ENCODE assay signal across 1 cellular context in genomic region chr12:121490401-121491257, GRCh38.
A peak's percentile ranks its signal among the peaks of the same experiment; 100 is the strongest.
TF ChIP-seq lines count a peak whose summit lies in the region.

No MANE protein-coding gene starts in this region.

TF ChIP-seq in HepG2, 621 proteins besides CTCF, POLR2A, EP300 and RAD21 (continued from another document and continues in another):
- TF ChIP-seq, protein P1, sequence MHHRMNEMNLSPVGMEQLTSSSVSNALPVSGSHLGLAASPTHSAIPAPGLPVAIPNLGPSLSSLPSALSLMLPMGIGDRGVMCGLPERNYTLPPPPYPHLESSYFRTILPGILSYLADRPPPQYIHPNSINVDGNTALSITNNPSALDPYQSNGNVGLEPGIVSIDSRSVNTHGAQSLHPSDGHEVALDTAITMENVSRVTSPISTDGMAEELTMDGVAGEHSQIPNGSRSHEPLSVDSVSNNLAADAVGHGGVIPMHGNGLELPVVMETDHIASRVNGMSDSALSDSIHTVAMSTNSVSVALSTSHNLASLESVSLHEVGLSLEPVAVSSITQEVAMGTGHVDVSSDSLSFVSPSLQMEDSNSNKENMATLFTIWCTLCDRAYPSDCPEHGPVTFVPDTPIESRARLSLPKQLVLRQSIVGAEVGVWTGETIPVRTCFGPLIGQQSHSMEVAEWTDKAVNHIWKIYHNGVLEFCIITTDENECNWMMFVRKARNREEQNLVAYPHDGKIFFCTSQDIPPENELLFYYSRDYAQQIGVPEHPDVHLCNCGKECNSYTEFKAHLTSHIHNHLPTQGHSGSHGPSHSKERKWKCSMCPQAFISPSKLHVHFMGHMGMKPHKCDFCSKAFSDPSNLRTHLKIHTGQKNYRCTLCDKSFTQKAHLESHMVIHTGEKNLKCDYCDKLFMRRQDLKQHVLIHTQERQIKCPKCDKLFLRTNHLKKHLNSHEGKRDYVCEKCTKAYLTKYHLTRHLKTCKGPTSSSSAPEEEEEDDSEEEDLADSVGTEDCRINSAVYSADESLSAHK (CRISPR knock-in tag; IDR thresholded peaks at IDR 0.05; ENCODE audit: borderline replicate concordance): no peak
- TF ChIP-seq SMARCE1 (IDR thresholded peaks at IDR 0.05; ENCODE audit: borderline replicate concordance) (no peak), FOSL2 (CRISPR knock-in tag; IDR thresholded peaks at IDR 0.05) (peak; percentile 54), NR2F6 (IDR thresholded peaks at IDR 0.05) (peak; percentile 92), NR2F6 (CRISPR knock-in tag; IDR thresholded peaks at IDR 0.05) (peak; percentile 91), HIC2 (CRISPR knock-in tag; IDR thresholded peaks at IDR 0.05; ENCODE audit: low read depth) (peak; percentile 42; the same call in 1 of the 2 replicates), ZC3H4 (CRISPR knock-in tag; IDR thresholded peaks at IDR 0.05; ENCODE audit: borderline replicate concordance) (no peak), ZBTB7A (CRISPR knock-in tag; IDR thresholded peaks at IDR 0.05) (0 out of 2 replicates have a peak, but pooled peaks have one; percentile 6), SAP130 (CRISPR knock-in tag; IDR thresholded peaks at IDR 0.05; ENCODE audit: low read depth) (peak; percentile 46), YEATS4 (CRISPR knock-in tag; IDR thresholded peaks at IDR 0.05; ENCODE audit: borderline replicate concordance) (peak; percentile 47), JARID2 (CRISPR knock-in tag; IDR thresholded peaks at IDR 0.05; ENCODE audit: insufficient replicate concordance) (no peak), RARG (CRISPR knock-in tag; IDR thresholded peaks at IDR 0.05; ENCODE audit: low read depth) (no peak), LCORL (IDR thresholded peaks at IDR 0.05) (no peak), LCORL (CRISPR knock-in tag; IDR thresholded peaks at IDR 0.05) (peak; percentile 67), TRIM24 (CRISPR knock-in tag; IDR thresholded peaks at IDR 0.05) (no peak), GATA4 (IDR thresholded peaks at IDR 0.05; ENCODE audit: borderline replicate concordance, low read depth) (peak; percentile 34), ZKSCAN1 (IDR thresholded peaks at IDR 0.05; ENCODE audit: low read length) (no peak), ONECUT2 (CRISPR knock-in tag; IDR thresholded peaks at IDR 0.05) (peak; percentile 51; the same call in 1 of the 2 replicates), CCDC6 (CRISPR knock-in tag; IDR thresholded peaks at IDR 0.05) (peak; percentile 46; the same call in 1 of the 2 replicates), NCOA1 (CRISPR knock-in tag; IDR thresholded peaks at IDR 0.05) (peak; percentile 68; the same call in 1 of the 2 replicates), ZBTB42 (CRISPR knock-in tag; IDR thresholded peaks at IDR 0.05) (0 out of 2 replicates have a peak, but pooled peaks have one; percentile 57), FOXC1 (CRISPR knock-in tag; IDR thresholded peaks at IDR 0.05; ENCODE audit: borderline replicate concordance) (no peak), ZNF891 (CRISPR knock-in tag; IDR thresholded peaks at IDR 0.05) (no peak; the same call in 1 of the 2 replicates), NFYB (CRISPR knock-in tag; IDR thresholded peaks at IDR 0.05) (peak; percentile 49), ZNF747 (CRISPR knock-in tag; IDR thresholded peaks at IDR 0.05; ENCODE audit: borderline replicate concordance) (no peak), ZNF256 (CRISPR knock-in tag; conservative IDR thresholded peaks at IDR 0.05) (no peak), ZNF296 (CRISPR knock-in tag; conservative IDR thresholded peaks at IDR 0.05) (no peak), SKIL (CRISPR knock-in tag; IDR thresholded peaks at IDR 0.05; ENCODE audit: borderline replicate concordance) (peak; percentile 98), MIER3 (CRISPR knock-in tag; IDR thresholded peaks at IDR 0.05; ENCODE audit: borderline replicate concordance) (no peak), ZNF10 (CRISPR knock-in tag; IDR thresholded peaks at IDR 0.05; ENCODE audit: borderline replicate concordance, low read depth) (no peak), BRD4 (CRISPR knock-in tag; IDR thresholded peaks at IDR 0.05) (0 out of 2 replicates have a peak, but pooled peaks have one; percentile 3), ZNF530 (CRISPR knock-in tag; IDR thresholded peaks at IDR 0.05; ENCODE audit: low read depth) (0 out of 2 replicates have a peak, but pooled peaks have one; percentile 29), ARNT (IDR thresholded peaks at IDR 0.05) (no peak), ADNP (CRISPR knock-in tag; IDR thresholded peaks at IDR 0.05) (no peak), GABPA (IDR thresholded peaks at IDR 0.05; ENCODE audit: low read depth, low read length) (no peak), GABPA (CRISPR knock-in tag; IDR thresholded peaks at IDR 0.05; ENCODE audit: low read depth) (peak; percentile 34; the same call in 1 of the 2 replicates), JUNB (CRISPR knock-in tag; IDR thresholded peaks at IDR 0.05; ENCODE audit: borderline replicate concordance) (no peak; the same call in 1 of the 2 replicates)
- TF ChIP-seq, protein P2, sequence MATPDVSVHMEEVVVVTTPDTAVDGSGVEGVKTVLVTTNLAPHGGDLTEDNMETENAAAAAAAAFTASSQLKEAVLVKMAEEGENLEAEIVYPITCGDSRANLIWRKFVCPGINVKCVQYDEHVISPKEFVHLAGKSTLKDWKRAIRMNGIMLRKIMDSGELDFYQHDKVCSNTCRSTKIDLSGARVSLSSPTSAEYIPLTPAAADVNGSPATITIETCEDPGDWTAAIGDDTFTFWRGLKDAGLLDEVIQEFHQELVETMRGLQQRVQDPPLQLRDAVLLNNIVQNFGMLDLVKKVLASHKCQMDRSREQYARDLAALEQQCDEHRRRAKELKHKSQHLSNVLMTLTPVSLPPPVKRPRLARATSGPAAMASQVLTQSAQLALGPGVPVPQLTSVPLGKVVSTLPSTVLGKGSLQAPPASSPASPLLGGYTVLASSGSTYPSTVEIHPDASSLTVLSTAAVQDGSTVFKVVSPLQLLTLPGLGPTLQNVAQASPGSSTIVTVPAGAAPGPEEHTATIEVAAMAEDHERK (CRISPR knock-in tag; IDR thresholded peaks at IDR 0.05; ENCODE audit: low read depth): no peak
- TF ChIP-seq, protein P3, sequence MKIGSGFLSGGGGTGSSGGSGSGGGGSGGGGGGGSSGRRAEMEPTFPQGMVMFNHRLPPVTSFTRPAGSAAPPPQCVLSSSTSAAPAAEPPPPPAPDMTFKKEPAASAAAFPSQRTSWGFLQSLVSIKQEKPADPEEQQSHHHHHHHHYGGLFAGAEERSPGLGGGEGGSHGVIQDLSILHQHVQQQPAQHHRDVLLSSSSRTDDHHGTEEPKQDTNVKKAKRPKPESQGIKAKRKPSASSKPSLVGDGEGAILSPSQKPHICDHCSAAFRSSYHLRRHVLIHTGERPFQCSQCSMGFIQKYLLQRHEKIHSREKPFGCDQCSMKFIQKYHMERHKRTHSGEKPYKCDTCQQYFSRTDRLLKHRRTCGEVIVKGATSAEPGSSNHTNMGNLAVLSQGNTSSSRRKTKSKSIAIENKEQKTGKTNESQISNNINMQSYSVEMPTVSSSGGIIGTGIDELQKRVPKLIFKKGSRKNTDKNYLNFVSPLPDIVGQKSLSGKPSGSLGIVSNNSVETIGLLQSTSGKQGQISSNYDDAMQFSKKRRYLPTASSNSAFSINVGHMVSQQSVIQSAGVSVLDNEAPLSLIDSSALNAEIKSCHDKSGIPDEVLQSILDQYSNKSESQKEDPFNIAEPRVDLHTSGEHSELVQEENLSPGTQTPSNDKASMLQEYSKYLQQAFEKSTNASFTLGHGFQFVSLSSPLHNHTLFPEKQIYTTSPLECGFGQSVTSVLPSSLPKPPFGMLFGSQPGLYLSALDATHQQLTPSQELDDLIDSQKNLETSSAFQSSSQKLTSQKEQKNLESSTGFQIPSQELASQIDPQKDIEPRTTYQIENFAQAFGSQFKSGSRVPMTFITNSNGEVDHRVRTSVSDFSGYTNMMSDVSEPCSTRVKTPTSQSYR (CRISPR knock-in tag; IDR thresholded peaks at IDR 0.05; ENCODE audit: borderline replicate concordance): no peak
- TF ChIP-seq, protein P4, sequence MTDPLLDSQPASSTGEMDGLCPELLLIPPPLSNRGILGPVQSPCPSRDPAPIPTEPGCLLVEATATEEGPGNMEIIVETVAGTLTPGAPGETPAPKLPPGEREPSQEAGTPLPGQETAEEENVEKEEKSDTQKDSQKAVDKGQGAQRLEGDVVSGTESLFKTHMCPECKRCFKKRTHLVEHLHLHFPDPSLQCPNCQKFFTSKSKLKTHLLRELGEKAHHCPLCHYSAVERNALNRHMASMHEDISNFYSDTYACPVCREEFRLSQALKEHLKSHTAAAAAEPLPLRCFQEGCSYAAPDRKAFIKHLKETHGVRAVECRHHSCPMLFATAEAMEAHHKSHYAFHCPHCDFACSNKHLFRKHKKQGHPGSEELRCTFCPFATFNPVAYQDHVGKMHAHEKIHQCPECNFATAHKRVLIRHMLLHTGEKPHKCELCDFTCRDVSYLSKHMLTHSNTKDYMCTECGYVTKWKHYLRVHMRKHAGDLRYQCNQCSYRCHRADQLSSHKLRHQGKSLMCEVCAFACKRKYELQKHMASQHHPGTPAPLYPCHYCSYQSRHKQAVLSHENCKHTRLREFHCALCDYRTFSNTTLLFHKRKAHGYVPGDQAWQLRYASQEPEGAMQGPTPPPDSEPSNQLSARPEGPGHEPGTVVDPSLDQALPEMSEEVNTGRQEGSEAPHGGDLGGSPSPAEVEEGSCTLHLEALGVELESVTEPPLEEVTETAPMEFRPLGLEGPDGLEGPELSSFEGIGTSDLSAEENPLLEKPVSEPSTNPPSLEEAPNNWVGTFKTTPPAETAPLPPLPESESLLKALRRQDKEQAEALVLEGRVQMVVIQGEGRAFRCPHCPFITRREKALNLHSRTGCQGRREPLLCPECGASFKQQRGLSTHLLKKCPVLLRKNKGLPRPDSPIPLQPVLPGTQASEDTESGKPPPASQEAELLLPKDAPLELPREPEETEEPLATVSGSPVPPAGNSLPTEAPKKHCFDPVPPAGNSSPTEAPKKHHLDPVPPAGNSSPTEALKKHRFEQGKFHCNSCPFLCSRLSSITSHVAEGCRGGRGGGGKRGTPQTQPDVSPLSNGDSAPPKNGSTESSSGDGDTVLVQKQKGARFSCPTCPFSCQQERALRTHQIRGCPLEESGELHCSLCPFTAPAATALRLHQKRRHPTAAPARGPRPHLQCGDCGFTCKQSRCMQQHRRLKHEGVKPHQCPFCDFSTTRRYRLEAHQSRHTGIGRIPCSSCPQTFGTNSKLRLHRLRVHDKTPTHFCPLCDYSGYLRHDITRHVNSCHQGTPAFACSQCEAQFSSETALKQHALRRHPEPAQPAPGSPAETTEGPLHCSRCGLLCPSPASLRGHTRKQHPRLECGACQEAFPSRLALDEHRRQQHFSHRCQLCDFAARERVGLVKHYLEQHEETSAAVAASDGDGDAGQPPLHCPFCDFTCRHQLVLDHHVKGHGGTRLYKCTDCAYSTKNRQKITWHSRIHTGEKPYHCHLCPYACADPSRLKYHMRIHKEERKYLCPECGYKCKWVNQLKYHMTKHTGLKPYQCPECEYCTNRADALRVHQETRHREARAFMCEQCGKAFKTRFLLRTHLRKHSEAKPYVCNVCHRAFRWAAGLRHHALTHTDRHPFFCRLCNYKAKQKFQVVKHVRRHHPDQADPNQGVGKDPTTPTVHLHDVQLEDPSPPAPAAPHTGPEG (CRISPR knock-in tag; IDR thresholded peaks at IDR 0.05): peak; percentile 13; the same call in 1 of the 2 replicates
- TF ChIP-seq, protein P5, sequence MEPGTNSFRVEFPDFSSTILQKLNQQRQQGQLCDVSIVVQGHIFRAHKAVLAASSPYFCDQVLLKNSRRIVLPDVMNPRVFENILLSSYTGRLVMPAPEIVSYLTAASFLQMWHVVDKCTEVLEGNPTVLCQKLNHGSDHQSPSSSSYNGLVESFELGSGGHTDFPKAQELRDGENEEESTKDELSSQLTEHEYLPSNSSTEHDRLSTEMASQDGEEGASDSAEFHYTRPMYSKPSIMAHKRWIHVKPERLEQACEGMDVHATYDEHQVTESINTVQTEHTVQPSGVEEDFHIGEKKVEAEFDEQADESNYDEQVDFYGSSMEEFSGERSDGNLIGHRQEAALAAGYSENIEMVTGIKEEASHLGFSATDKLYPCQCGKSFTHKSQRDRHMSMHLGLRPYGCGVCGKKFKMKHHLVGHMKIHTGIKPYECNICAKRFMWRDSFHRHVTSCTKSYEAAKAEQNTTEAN (CRISPR knock-in tag; conservative IDR thresholded peaks at IDR 0.05): 0 out of 2 replicates have a peak, but pooled peaks have one; percentile 44
